ENCODE assay signal across 7 cellular contexts in the genomic region with DNA sequence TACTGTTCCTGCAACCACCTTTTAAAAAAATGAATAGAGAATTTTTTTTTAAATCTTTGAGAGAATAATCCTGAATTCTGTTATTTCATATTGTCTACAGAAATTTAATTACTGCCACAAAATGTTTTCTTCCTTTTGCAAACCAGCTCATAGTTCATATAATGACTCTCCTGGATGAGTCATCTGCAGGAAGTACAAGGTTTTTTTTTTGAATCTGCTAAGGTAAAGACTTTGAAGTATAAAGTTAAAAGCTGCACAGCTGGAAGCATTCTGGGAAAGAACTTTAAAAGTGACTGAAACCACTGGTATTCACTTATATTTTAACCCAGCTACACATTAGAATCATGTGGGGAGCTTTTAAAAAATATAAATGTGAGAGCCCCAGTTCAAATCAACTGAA. TPM values are rescaled to one million over a fixed set of nuclear protein-coding genes. Genes with fewer than 3 reads are reported as not detected.
DNase-seq lines count a peak whose midpoint lies in the region; ATAC-seq and TF ChIP-seq lines count a peak whose summit lies in the region.

No MANE protein-coding gene starts in this region.

- no peaks in the 10 kb centered on the region for H3K9me2 ChIP-seq in Karpas-422 (replicated peaks; ENCODE audit: insufficient read depth, low read length)

- no peak overlapping the region for H2AFZ ChIP-seq in Karpas-422 (ENCODE audit: low read length)

- no peak for TF ChIP-seq CTCF in HEK293 (tag by site-specific recombination; IDR thresholded peaks at IDR 0.05)
- TF ChIP-seq CTCF in left lung (IDR thresholded peaks at IDR 0.05): no peak

- no peaks in the 10 kb centered on the region for H3K36me3 ChIP-seq in HEK293 (ENCODE audit: control insufficient read depth in 2 of 2, insufficient read depth in 1 of 2, low read length in 2 of 2)
- no peaks in the 10 kb centered on the region for H3K36me3 ChIP-seq in left lung
- H3K36me3 ChIP-seq in Karpas-422 (ENCODE audit: insufficient read depth, low read length): no peaks in the 10 kb centered on the region

- H3K27ac Mint-ChIP-seq in activated T-helper 1 cell treated with anti-CD3 and anti-CD28 coated beads, Interleukin-12 subunit alpha, Interleukin-12 subunit beta, Interleukin-2, Interleukin-4 antibody, amounts not matched to agents 30 ng/mL and 10 ng/mL and 1 ng/mL, durations not matched to agents 14 hours and 24 hours and 36 hours: no peak overlapping the region

- H3K36me3 Mint-ChIP-seq in activated T-helper 1 cell treated with anti-CD3 and anti-CD28 coated beads, Interleukin-12 subunit alpha, Interleukin-12 subunit beta, Interleukin-2, Interleukin-4 antibody, amounts not matched to agents 30 ng/mL and 10 ng/mL and 1 ng/mL, durations not matched to agents 14 hours and 24 hours and 36 hours (ENCODE audit: low read depth): peaks cover 12% of the 10 kb centered on the region

- H3K27me3 Mint-ChIP-seq in activated T-helper 1 cell treated with anti-CD3 and anti-CD28 coated beads, Interleukin-12 subunit alpha, Interleukin-12 subunit beta, Interleukin-2, Interleukin-4 antibody, amounts not matched to agents 30 ng/mL and 10 ng/mL and 1 ng/mL, durations not matched to agents 14 hours and 24 hours and 36 hours (ENCODE audit: insufficient read depth): peaks cover 2% of the 10 kb centered on the region

- H3K79me2 ChIP-seq in Karpas-422 (ENCODE audit: low read length): no peaks in the 10 kb centered on the region

- CTCF ChIA-PET in HEK293 (lab: Yijun Ruan, JAX): interaction anchor here (0.6 to 0.9 kb wide), 4 partner anchors 12 to 1953 kb away, joined by 3 to 8 read pairs (median 4); no protein-coding TSS in a partner anchor

- intact Hi-C loops in left lung (cut with DNase I): no loop called here
- intact Hi-C loops in activated T-helper 1 cell treated with anti-CD3 and anti-CD28 coated beads, Interleukin-12 subunit alpha, Interleukin-12 subunit beta, Interleukin-2, Interleukin-4 antibody, amounts not matched to agents 30 ng/mL and 10 ng/mL and 1 ng/mL, durations not matched to agents 14 hours and 24 hours and 36 hours (cut with micrococcal nuclease): loop anchor here (1.0 to 5.0 kb wide), 3 partner anchors 11 to 207 kb away; a partner anchor contains a TSS

- H3K9me3 Mint-ChIP-seq in activated T-helper 1 cell treated with anti-CD3 and anti-CD28 coated beads, Interleukin-12 subunit alpha, Interleukin-12 subunit beta, Interleukin-2, Interleukin-4 antibody, amounts not matched to agents 30 ng/mL and 10 ng/mL and 1 ng/mL, durations not matched to agents 14 hours and 24 hours and 36 hours: no peaks in the 10 kb centered on the region

- no peak overlapping the region for H3K4me3 ChIP-seq in HEK293 (ENCODE audit: low read depth, low read length)
- no peak overlapping the region for H3K4me3 ChIP-seq in left lung
- H3K4me3 ChIP-seq in Karpas-422 (ENCODE audit: low read length): no peak overlapping the region

- H3K4me1 ChIP-seq in HEK293 (ENCODE audit: control insufficient read depth, insufficient read depth, low read length) (peaks cover 25% of the 10 kb centered on the region), left lung (peaks cover 12 to 72% of the 10 kb centered on the region in 2 donors), Karpas-422 (ENCODE audit: low read length) (no peaks in the 10 kb centered on the region)

- DNase-seq in OCI-M1 (lab: John Stamatoyannopoulos, UW) (peak; percentile 31), left lung (no peak), Karpas-422 (no peak)
- no peak for DNase-seq in activated T-helper 1 cell treated with anti-CD3 and anti-CD28 coated beads, Interleukin-12 subunit alpha, Interleukin-12 subunit beta, Interleukin-2, Interleukin-4 antibody, amounts not matched to agents 30 ng/mL and 10 ng/mL and 1 ng/mL, durations not matched to agents 14 hours and 24 hours and 36 hours (ENCODE audit: low spot score)
- no peak for DNase-seq in stimulated activated CD4-positive, alpha-beta T cell treated with anti-CD3 and anti-CD28 coated beads, Interleukin-1b, Interleukin-23, amount 100 ng/mL, for 48 hours

- H3K4me3 Mint-ChIP-seq in activated T-helper 1 cell treated with anti-CD3 and anti-CD28 coated beads, Interleukin-12 subunit alpha, Interleukin-12 subunit beta, Interleukin-2, Interleukin-4 antibody, amounts not matched to agents 30 ng/mL and 10 ng/mL and 1 ng/mL, durations not matched to agents 14 hours and 24 hours and 36 hours: no peak overlapping the region

- H3K9me3 ChIP-seq in HEK293 (ENCODE audit: control insufficient read depth, insufficient read depth, low read depth, low read length) (no peaks in the 10 kb centered on the region), left lung (no peaks in the 10 kb centered on the region), Karpas-422 (ENCODE audit: low read length) (no peaks in the 10 kb centered on the region)

- peaks cover 64% of the 10 kb centered on the region for H3K4me1 Mint-ChIP-seq in activated T-helper 1 cell treated with anti-CD3 and anti-CD28 coated beads, Interleukin-12 subunit alpha, Interleukin-12 subunit beta, Interleukin-2, Interleukin-4 antibody, amounts not matched to agents 30 ng/mL and 10 ng/mL and 1 ng/mL, durations not matched to agents 14 hours and 24 hours and 36 hours (ENCODE audit: low read depth)

- H3K9ac ChIP-seq in Karpas-422 (ENCODE audit: low read length): no peak overlapping the region

- no peak overlapping the region for H3K4me2 ChIP-seq in Karpas-422 (ENCODE audit: low read depth, low read length, poor library complexity, severe bottlenecking)

- no peaks in the 10 kb centered on the region for H4K20me1 ChIP-seq in Karpas-422 (ENCODE audit: insufficient read depth, low read depth, low read length)

- POLR2A ChIA-PET in HEK293 (lab: Yijun Ruan, JAX): interaction anchor here (0.5 kb wide), 1 partner anchor 40 kb away, joined by 4 read pairs; no protein-coding TSS in a partner anchor

- H3K27ac ChIP-seq in HEK293 (ENCODE audit: extremely low read depth, low read depth, low read length) (no peak overlapping the region), left lung (peak overlapping the region in 1 of 2 donors; percentile 10), Karpas-422 (ENCODE audit: low read length) (no peak overlapping the region)

- ATAC-seq in GM18909 (IDR thresholded peaks at IDR 0.05; ENCODE audit: poor library complexity, unreplicated experiment) (peak; percentile 72), left lung (peak; percentile 45)

- H3K27me3 ChIP-seq in left lung (no peaks in the 10 kb centered on the region), Karpas-422 (ENCODE audit: low read length) (no peaks in the 10 kb centered on the region)

TF ChIP-seq in HEK293, 187 proteins besides CTCF, POLR2A, EP300 and RAD21 (continues in another document):
- TF ChIP-seq SETDB1 (IDR thresholded peaks at IDR 0.05; ENCODE audit: insufficient read length, low read length) (no peak), KLF16 (tag by site-specific recombination; IDR thresholded peaks at IDR 0.05) (no peak), ZNF114 (tag by site-specific recombination; IDR thresholded peaks at IDR 0.05) (no peak), ZNF155 (tag by site-specific recombination; IDR thresholded peaks at IDR 0.05) (no peak), ZNF560 (tag by site-specific recombination; IDR thresholded peaks at IDR 0.05; ENCODE audit: borderline replicate concordance) (no peak), HOXD13 (CRISPR knock-in tag; IDR thresholded peaks at IDR 0.05; ENCODE audit: borderline replicate concordance) (no peak), TCF7L2 (IDR thresholded peaks at IDR 0.05; ENCODE audit: borderline replicate concordance, low read depth, low read length) (peak; percentile 42; the same call in 1 of the 2 replicates)
- TF ChIP-seq, protein P1, sequence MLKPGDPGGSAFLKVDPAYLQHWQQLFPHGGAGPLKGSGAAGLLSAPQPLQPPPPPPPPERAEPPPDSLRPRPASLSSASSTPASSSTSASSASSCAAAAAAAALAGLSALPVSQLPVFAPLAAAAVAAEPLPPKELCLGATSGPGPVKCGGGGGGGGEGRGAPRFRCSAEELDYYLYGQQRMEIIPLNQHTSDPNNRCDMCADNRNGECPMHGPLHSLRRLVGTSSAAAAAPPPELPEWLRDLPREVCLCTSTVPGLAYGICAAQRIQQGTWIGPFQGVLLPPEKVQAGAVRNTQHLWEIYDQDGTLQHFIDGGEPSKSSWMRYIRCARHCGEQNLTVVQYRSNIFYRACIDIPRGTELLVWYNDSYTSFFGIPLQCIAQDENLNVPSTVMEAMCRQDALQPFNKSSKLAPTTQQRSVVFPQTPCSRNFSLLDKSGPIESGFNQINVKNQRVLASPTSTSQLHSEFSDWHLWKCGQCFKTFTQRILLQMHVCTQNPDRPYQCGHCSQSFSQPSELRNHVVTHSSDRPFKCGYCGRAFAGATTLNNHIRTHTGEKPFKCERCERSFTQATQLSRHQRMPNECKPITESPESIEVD (tag by site-specific recombination; IDR thresholded peaks at IDR 0.05): peak; percentile 52; the same call in 1 of the 2 replicates
- TF ChIP-seq, protein P2, sequence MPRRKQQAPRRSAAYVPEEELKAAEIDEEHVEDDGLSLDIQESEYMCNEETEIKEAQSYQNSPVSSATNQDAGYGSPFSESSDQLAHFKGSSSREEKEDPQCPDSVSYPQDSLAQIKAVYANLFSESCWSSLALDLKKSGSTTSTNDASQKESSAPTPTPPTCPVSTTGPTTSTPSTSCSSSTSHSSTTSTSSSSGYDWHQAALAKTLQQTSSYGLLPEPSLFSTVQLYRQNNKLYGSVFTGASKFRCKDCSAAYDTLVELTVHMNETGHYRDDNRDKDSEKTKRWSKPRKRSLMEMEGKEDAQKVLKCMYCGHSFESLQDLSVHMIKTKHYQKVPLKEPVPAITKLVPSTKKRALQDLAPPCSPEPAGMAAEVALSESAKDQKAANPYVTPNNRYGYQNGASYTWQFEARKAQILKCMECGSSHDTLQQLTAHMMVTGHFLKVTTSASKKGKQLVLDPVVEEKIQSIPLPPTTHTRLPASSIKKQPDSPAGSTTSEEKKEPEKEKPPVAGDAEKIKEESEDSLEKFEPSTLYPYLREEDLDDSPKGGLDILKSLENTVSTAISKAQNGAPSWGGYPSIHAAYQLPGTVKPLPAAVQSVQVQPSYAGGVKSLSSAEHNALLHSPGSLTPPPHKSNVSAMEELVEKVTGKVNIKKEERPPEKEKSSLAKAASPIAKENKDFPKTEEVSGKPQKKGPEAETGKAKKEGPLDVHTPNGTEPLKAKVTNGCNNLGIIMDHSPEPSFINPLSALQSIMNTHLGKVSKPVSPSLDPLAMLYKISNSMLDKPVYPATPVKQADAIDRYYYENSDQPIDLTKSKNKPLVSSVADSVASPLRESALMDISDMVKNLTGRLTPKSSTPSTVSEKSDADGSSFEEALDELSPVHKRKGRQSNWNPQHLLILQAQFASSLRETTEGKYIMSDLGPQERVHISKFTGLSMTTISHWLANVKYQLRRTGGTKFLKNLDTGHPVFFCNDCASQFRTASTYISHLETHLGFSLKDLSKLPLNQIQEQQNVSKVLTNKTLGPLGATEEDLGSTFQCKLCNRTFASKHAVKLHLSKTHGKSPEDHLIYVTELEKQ (tag by site-specific recombination; IDR thresholded peaks at IDR 0.05; ENCODE audit: borderline replicate concordance): no peak

RNA-seq across cellular contexts. Expression of a gene that starts 25.4 kb away (rescaled TPM):
- 10 to 100 TPM; 75.8 to 76.9 TPM for total RNA-seq in left lung
- 9.6 and 12.4 TPM in 2 replicates for total RNA-seq in activated T-helper 1 cell treated with anti-CD3 and anti-CD28 coated beads, Interleukin-12 subunit alpha, Interleukin-12 subunit beta, Interleukin-2, Interleukin-4 antibody, amounts not matched to agents 30 ng/mL and 10 ng/mL and 1 ng/mL, durations not matched to agents 14 hours and 24 hours and 36 hours
- 0.04 and 0.07 TPM in 2 replicates for total RNA-seq in Karpas-422 (2014; rRNA removed; shearing (Covaris generic); ENCODE audit: low replicate concordance)
